ENCODE assay signal across 16 cellular contexts in genomic region chr2:241794250-241794823, GRCh38. TPM values are rescaled to one million over a fixed set of nuclear protein-coding genes. Genes with fewer than 3 reads are reported as not detected.
"Had no signal": no experiment of that assay in that cellular context is flagged by ENCODE, and none has a peak within 500 bp of the region (broad histone marks: within the 10 kb centered on the region; RNA-seq: fewer than 3 reads in every experiment).

No MANE protein-coding gene starts in this region.

- H3K4me3 Mint-ChIP-seq: activated naive CD8-positive, alpha-beta T cell treated with anti-CD3 and anti-CD28 coated beads, Interleukin-2, amount 10 ng/mL, durations not matched to agents 7 days and 5 days; activated T-cell treated with anti-CD3 and anti-CD28 coated beads, Interleukin-2, amount 50 U/mL, for 24 hours; naive thymus-derived CD4-positive, alpha-beta T cell; stimulated activated naive B cell treated with anti-CD40 and anti-IgM and Interleukin-4, amounts not matched to agents 10 μg/mL and 1 μg/mL and 100 μg/mL, for 72 hours; type B pancreatic cell had no signal

- H3K4me3 ChIP-seq: prostate gland, spleen had no signal

- H3K27ac Mint-ChIP-seq: activated T-cell treated with anti-CD3 and anti-CD28 coated beads, Interleukin-2, amount 50 U/mL, for 24 hours; naive thymus-derived CD4-positive, alpha-beta T cell; stimulated activated naive B cell treated with anti-CD40 and anti-IgM and Interleukin-4, amounts not matched to agents 10 μg/mL and 1 μg/mL and 100 μg/mL, for 72 hours; type B pancreatic cell had no signal

- ATAC-seq: naive thymus-derived CD4-positive, alpha-beta T cell; sciatic nerve; stimulated activated naive B cell treated with anti-CD40 and anti-IgM and Interleukin-4, amounts not matched to agents 10 μg/mL and 1 μg/mL and 100 μg/mL, for 72 hours had no signal

- H3K9me3 ChIP-seq: prostate gland had no signal

- H3K27me3 ChIP-seq: spleen had no signal

- H3K36me3 ChIP-seq: prostate gland, spleen had no signal

- H3K36me3 Mint-ChIP-seq: activated naive CD8-positive, alpha-beta T cell treated with anti-CD3 and anti-CD28 coated beads, Interleukin-2, amount 10 ng/mL, durations not matched to agents 7 days and 5 days; naive thymus-derived CD4-positive, alpha-beta T cell had no signal

- DNase-seq: activated CD4-positive, alpha-beta T cell treated with anti-CD3 and anti-CD28 coated beads for 48 hours; activated gamma-delta T cell treated with Interleukin-2 at 50 U/mL for 16 hours; activated naive CD8-positive, alpha-beta T cell treated with anti-CD3 and anti-CD28 coated beads, Interleukin-2, amount 10 ng/mL, durations not matched to agents 7 days and 5 days; activated T-cell treated with anti-CD3 and anti-CD28 coated beads, Interleukin-2, amount 50 U/mL, for 24 hours; effector CD8-positive, alpha-beta T cell; midbrain; naive thymus-derived CD4-positive, alpha-beta T cell; spleen; stimulated activated CD4-positive, alpha-beta T cell treated with anti-CD3 and anti-CD28 coated beads, Interleukin-1b, Interleukin-23, amount 100 ng/mL, for 48 hours; stimulated activated naive B cell treated with anti-CD40 and anti-IgM and Interleukin-4, amounts not matched to agents 10 μg/mL and 1 μg/mL and 100 μg/mL, for 72 hours had no signal

- H3K4me1 ChIP-seq: prostate gland had no signal

- H3K27ac ChIP-seq: prostate gland, spleen, VCaP had no signal

RNA-seq across cellular contexts. Expression of gene NEU4, which starts 14.7 kb away (rescaled TPM):
- total RNA-seq: fibroblast of lung, sciatic nerve had no signal

RNA-seq across cellular contexts. Expression of gene GAL3ST2, which starts 17.7 kb away (rescaled TPM):
- total RNA-seq: aorta, sciatic nerve had no signal
